In genomic region chr5:176578391-176578808, GRCh38 we compare ENCODE assay signal across 2 cellular contexts.
TF ChIP-seq lines count a peak whose summit lies in the region.

No MANE protein-coding gene starts in this region.

TF ChIP-seq in H1, 55 proteins besides CTCF, POLR2A, EP300 and RAD21:
- peak; percentile 97 for TF ChIP-seq E2F6 (IDR thresholded peaks at IDR 0.05)
- TF ChIP-seq GABPA (IDR thresholded peaks at IDR 0.05; ENCODE audit: borderline replicate concordance, insufficient read depth, low read length): peak; percentile 49; the same call in 1 of the 2 replicates
- no peak for TF ChIP-seq EZH2 (IDR thresholded peaks at IDR 0.05; ENCODE audit: low read depth, low read length, severe bottlenecking)
- TF ChIP-seq TBP (IDR thresholded peaks at IDR 0.05; ENCODE audit: low read depth, low read length): peak; percentile 53; the same call in 1 of the 2 replicates
- peak; percentile 95 for TF ChIP-seq MAX (IDR thresholded peaks at IDR 0.05)
- no peak; the same call in 1 of the 2 replicates for TF ChIP-seq KDM1A (IDR thresholded peaks at IDR 0.05; ENCODE audit: borderline replicate concordance, low read length)
- TF ChIP-seq CBX5 (IDR thresholded peaks at IDR 0.05; ENCODE audit: low read depth, low read length): no peak
- TF ChIP-seq POLR2AphosphoS5 (IDR thresholded peaks at IDR 0.05; ENCODE audit: low read depth, low read length): peak; percentile 17; the same call in 1 of the 2 replicates
- 0 out of 2 replicates have a peak, but pooled peaks have one; percentile 5 for TF ChIP-seq YY1 (IDR thresholded peaks at IDR 0.05; ENCODE audit: low read depth, low read length)
- peak; percentile 69 for TF ChIP-seq CREB1 (IDR thresholded peaks at IDR 0.05)

TF ChIP-seq in neural cell, 6 proteins besides CTCF, POLR2A, EP300 and RAD21:
- TF ChIP-seq TAF1 (IDR thresholded peaks at IDR 0.05; ENCODE audit: low read depth): no peak
- peak; percentile 31 for TF ChIP-seq SMC3 (conservative IDR thresholded peaks at IDR 0.05; ENCODE audit: poor library complexity)
- TF ChIP-seq EZH2 (IDR thresholded peaks at IDR 0.05; ENCODE audit: borderline replicate concordance, insufficient read depth, low read length, poor library complexity, severe bottlenecking): no peak
